9 cellular contexts compared by ENCODE assay signal in the genomic region with DNA sequence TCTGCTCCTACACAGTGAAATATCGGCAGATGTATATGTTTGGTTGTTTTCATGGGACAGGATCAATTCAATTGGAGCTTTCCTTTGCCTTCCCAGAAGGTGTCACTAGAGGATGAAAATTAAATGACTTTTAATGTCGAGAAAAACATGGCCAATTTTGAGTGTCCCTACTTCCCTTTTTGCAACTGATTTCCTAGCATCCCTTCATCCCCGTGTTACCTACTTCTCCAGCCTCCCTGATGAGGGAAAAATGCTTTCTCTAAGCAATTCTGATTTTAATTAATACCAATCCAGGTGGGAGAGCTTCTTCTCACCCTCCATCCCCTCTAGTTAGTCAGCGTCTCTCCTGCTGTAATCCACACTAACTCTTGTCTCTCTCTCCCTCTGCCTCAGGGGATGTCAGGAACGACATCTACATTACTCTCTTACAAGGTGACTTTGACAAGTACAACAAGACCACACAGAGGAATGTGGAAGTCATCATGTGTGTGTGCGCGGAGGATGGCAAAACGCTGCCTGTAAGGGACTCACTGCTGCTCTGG.
A peak's percentile ranks its signal among the peaks of the same experiment; 100 is the strongest.
DNase-seq lines count a peak whose midpoint lies in the region; ATAC-seq, FAIRE-seq and TF ChIP-seq lines count a peak whose summit lies in the region.
"Had no signal": no experiment of that assay in that cellular context is flagged by ENCODE, and none has a peak within 500 bp of the region (broad histone marks: within the 10 kb centered on the region; RNA-seq: fewer than 3 reads in every experiment).

No MANE protein-coding gene starts in this region.

- no peaks in the 10 kb centered on the region for H3K4me1 Mint-ChIP-seq in CD14-positive monocyte
- peaks cover 35% of the 10 kb centered on the region for H3K4me1 Mint-ChIP-seq in astrocyte (ENCODE audit: low read depth, unreplicated experiment)

- peak overlapping the region in 4 of 7 donors; percentile 1 to 43 (median 18) for H3K27ac Mint-ChIP-seq in CD14-positive monocyte
- no peak overlapping the region for H3K27ac Mint-ChIP-seq in astrocyte (ENCODE audit: unreplicated experiment)

- H3K27me3 Mint-ChIP-seq in CD14-positive monocyte (ENCODE audit: low read depth in 3 of 3) (peaks cover 0 to 1% (median 0%) of the 10 kb centered on the region in 3 donors), astrocyte (ENCODE audit: low read depth, unreplicated experiment) (no peaks in the 10 kb centered on the region)

- ATAC-seq in left lung (no peak), GM18867 (IDR thresholded peaks at IDR 0.05; ENCODE audit: unreplicated experiment) (no peak)

- no peaks in the 10 kb centered on the region for H3K27me3 ChIP-seq in HL-60 (ENCODE audit: insufficient read depth, poor library complexity, severe bottlenecking)
- no peaks in the 10 kb centered on the region for H3K27me3 ChIP-seq in astrocyte (ENCODE audit: insufficient read depth, low read length)
- no peaks in the 10 kb centered on the region for H3K27me3 ChIP-seq in left lung

- no peak for TF ChIP-seq CTCF in CD14-positive monocyte (IDR thresholded peaks at IDR 0.05)
- peak; percentile 5 for TF ChIP-seq CTCF in HL-60 (IDR thresholded peaks at IDR 0.05; ENCODE audit: insufficient read depth, low read length)
- TF ChIP-seq CTCF in astrocyte (IDR thresholded peaks at IDR 0.05; ENCODE audit: insufficient read depth, low read depth, low read length), result peak; percentile 67
- TF ChIP-seq CTCF in left lung (IDR thresholded peaks at IDR 0.05), result peak; percentile 11 to 35

- FAIRE-seq in astrocyte (lab: Jason Lieb, UNC), result no peak

- H3K4me1 ChIP-seq in astrocyte (ENCODE audit: insufficient read depth, low read length) (peaks cover 35% of the 10 kb centered on the region), left lung (no peaks in the 10 kb centered on the region)

- H3K4me3 Mint-ChIP-seq in CD14-positive monocyte, result no peak overlapping the region
- H3K4me3 Mint-ChIP-seq in astrocyte (ENCODE audit: unreplicated experiment), result no peak overlapping the region

- H3K9me3 Mint-ChIP-seq in CD14-positive monocyte, result no peaks in the 10 kb centered on the region
- H3K9me3 Mint-ChIP-seq in astrocyte (ENCODE audit: unreplicated experiment), result no peaks in the 10 kb centered on the region

- no peak overlapping the region for H3K27ac ChIP-seq in HL-60 (replicated peaks)
- peak overlapping the region; percentile 0 for H3K27ac ChIP-seq in astrocyte (ENCODE audit: low read depth, low read length)
- H3K27ac ChIP-seq in left lung, result no peak overlapping the region

- H2AFZ ChIP-seq in astrocyte (ENCODE audit: low read depth, low read length), result peak overlapping the region; percentile 49

- intact Hi-C loops in CD14-positive monocyte (cut with micrococcal nuclease), result no loop called here
- intact Hi-C loops in left lung (cut with DNase I), result loop anchor here in 1 of 2 donors (10.0 kb wide), 1 partner anchor 283 kb away; a partner anchor contains a TSS

- no peak overlapping the region for H3K4me3 ChIP-seq in HL-60 (replicated peaks; ENCODE audit: insufficient read depth, low read length)
- no peak overlapping the region for H3K4me3 ChIP-seq in astrocyte (ENCODE audit: insufficient read depth, low read depth, low read length)
- no peak overlapping the region for H3K4me3 ChIP-seq in left lung
- H3K4me3 ChIP-seq: lung had no signal

- peak overlapping the region; percentile 4 for H3K4me2 ChIP-seq in astrocyte (ENCODE audit: low read length)

- H3K36me3 Mint-ChIP-seq in CD14-positive monocyte (peaks cover 96% of the 10 kb centered on the region in 2 donors), astrocyte (ENCODE audit: low read depth, unreplicated experiment) (no peaks in the 10 kb centered on the region)

- no peaks in the 10 kb centered on the region for H3K79me2 ChIP-seq in astrocyte (ENCODE audit: insufficient read depth, low read length)

- H3K36me3 ChIP-seq in astrocyte (ENCODE audit: insufficient read depth, low read length), result no peaks in the 10 kb centered on the region
- H3K36me3 ChIP-seq in left lung, result peaks cover 0 to 96% of the 10 kb centered on the region in 2 donors

- H4K20me1 ChIP-seq in astrocyte (ENCODE audit: insufficient read depth, low read length), result no peaks in the 10 kb centered on the region

- H3K9me3 ChIP-seq in astrocyte (ENCODE audit: insufficient read depth, low read depth, low read length) (no peaks in the 10 kb centered on the region), left lung (no peaks in the 10 kb centered on the region)

- H3K9ac ChIP-seq in astrocyte (ENCODE audit: low read length), result peak overlapping the region; percentile 26

- DNase-seq in CD14-positive monocyte (ENCODE audit: low spot score) (no peak), HL-60 (ENCODE audit: low read depth in 1 of 2, low spot score in 1 of 2) (no peak), astrocyte (ENCODE audit: low read depth) (no peak), left lung (no peak), T-helper 9 cell (no peak), DMS153 treated with DMSO at 0.1 percent for 48 hours (lab: John Stamatoyannopoulos, UW; ENCODE audit: unreplicated experiment) (no peak)
- DNase-seq in stimulated activated CD4-positive, alpha-beta T cell treated with anti-CD3 and anti-CD28 coated beads, Interleukin-4, amount 100 ng/mL, for 1 hour, result no peak
